In genomic region chr7:135367114-135367513, GRCh38 we compare ENCODE assay signal across 38 cellular contexts.
"Had no signal": no experiment of that assay in that cellular context is flagged by ENCODE, and none has a peak within 500 bp of the region (broad histone marks: within the 10 kb centered on the region; RNA-seq: fewer than 3 reads in every experiment).

No MANE protein-coding gene starts in this region.

- H3K27ac Mint-ChIP-seq: activated B cell treated with CpG ODN at 0.5 μM for 24 hours; activated CD4-positive, alpha-beta memory T cell treated with anti-CD3 and anti-CD28 coated beads for 36 hours; activated naive CD4-positive, alpha-beta T cell treated with anti-CD3 and anti-CD28 coated beads for 36 hours; activated naive CD8-positive, alpha-beta T cell treated with anti-CD3 and anti-CD28 coated beads for 36 hours; activated T-helper 1 cell treated with anti-CD3 and anti-CD28 coated beads, Interleukin-12 subunit alpha, Interleukin-12 subunit beta, Interleukin-2, Interleukin-4 antibody, amounts not matched to agents 30 ng/mL and 10 ng/mL and 1 ng/mL, durations not matched to agents 14 hours and 24 hours and 36 hours had no signal

- DNase-seq: activated B cell treated with CpG ODN at 0.5 μM for 24 hours; activated CD4-positive, alpha-beta memory T cell treated with anti-CD3 and anti-CD28 coated beads for 36 hours; activated CD4-positive, alpha-beta T cell treated with anti-CD3 and anti-CD28 coated beads for 4 hours; activated CD4-positive, alpha-beta T cell treated with anti-CD3 and anti-CD28 coated beads, Interleukin-2, amount 50 U/mL, for 1 hour; activated CD4-positive, CD25-positive, alpha-beta regulatory T cell treated with anti-CD3 and anti-CD28 coated beads, Interleukin-2, amount 50 U/mL, for 72 hours; activated CD8-positive, alpha-beta memory T cell treated with anti-CD3 and anti-CD28 coated beads, Interleukin-2, amount 50 U/mL, for 4 hours; activated gamma-delta T cell treated with Interleukin-2 at 50 U/mL for 16 hours; activated naive CD4-positive, alpha-beta T cell treated with anti-CD3 and anti-CD28 coated beads for 36 hours; activated naive CD8-positive, alpha-beta T cell treated with anti-CD3 and anti-CD28 coated beads for 36 hours; activated T-cell treated with anti-CD3 and anti-CD28 coated beads for 4 hours; activated T-cell treated with anti-CD3 and anti-CD28 coated beads, Interleukin-2, amount 50 U/mL, for 4 hours; amniotic stem cell; aorta; Kasumi-1; KG1; MG63; NCI-H1048; NCI-H1105 treated with DMSO at 0.1 percent for 48 hours; NCI-H1436; NCI-H1694; NCI-H1930; NCI-H2081 treated with DMSO at 0.1 percent for 48 hours; NCI-H345; NCI-H524 treated with DMSO at 0.1 percent for 48 hours; NK-92 treated with Interleukin-12 subunit alpha and Interleukin-12 subunit beta, amount 100 ng/mL, for 24 hours; PC-3; SIG-M5; T-helper 1 cell; T-helper 2 cell; T-helper 9 cell had no signal

- H3K4me3 Mint-ChIP-seq: activated B cell treated with CpG ODN at 0.5 μM for 24 hours; activated CD4-positive, alpha-beta memory T cell treated with anti-CD3 and anti-CD28 coated beads for 36 hours; activated naive CD4-positive, alpha-beta T cell treated with anti-CD3 and anti-CD28 coated beads for 36 hours; activated naive CD8-positive, alpha-beta T cell treated with anti-CD3 and anti-CD28 coated beads for 36 hours; activated T-cell treated with anti-CD3 and anti-CD28 coated beads, Interleukin-2, amount 50 U/mL, for 4 hours; activated T-helper 1 cell treated with anti-CD3 and anti-CD28 coated beads, Interleukin-12 subunit alpha, Interleukin-12 subunit beta, Interleukin-2, Interleukin-4 antibody, amounts not matched to agents 30 ng/mL and 10 ng/mL and 1 ng/mL, durations not matched to agents 14 hours and 24 hours and 36 hours; central memory CD8-positive, alpha-beta T cell had no signal

- H3K36me3 ChIP-seq: MG63 had no signal

- H3K4me3 ChIP-seq: cardiac muscle cell, MG63, Peyer's patch had no signal

- H3K27ac ChIP-seq: cardiac muscle cell, RWPE1, VCaP had no signal

- H3K27me3 ChIP-seq: cardiac muscle cell, MG63, Peyer's patch had no signal

- H3K4me1 Mint-ChIP-seq: activated B cell treated with CpG ODN at 0.5 μM for 24 hours had no signal

- ATAC-seq: activated T-cell treated with anti-CD3 and anti-CD28 coated beads, Interleukin-2, amount 50 U/mL, for 4 hours; PC-3; Right ventricle myocardium inferior; SK-N-SH treated with all-trans-retinoic acid at 6 μM for 48 hours had no signal

- H3K9me3 Mint-ChIP-seq: activated B cell treated with CpG ODN at 0.5 μM for 24 hours; activated CD4-positive, alpha-beta memory T cell treated with anti-CD3 and anti-CD28 coated beads for 36 hours; activated naive CD4-positive, alpha-beta T cell treated with anti-CD3 and anti-CD28 coated beads for 36 hours; activated naive CD8-positive, alpha-beta T cell treated with anti-CD3 and anti-CD28 coated beads for 36 hours; activated T-cell treated with anti-CD3 and anti-CD28 coated beads, Interleukin-2, amount 50 U/mL, for 4 hours; activated T-helper 1 cell treated with anti-CD3 and anti-CD28 coated beads, Interleukin-12 subunit alpha, Interleukin-12 subunit beta, Interleukin-2, Interleukin-4 antibody, amounts not matched to agents 30 ng/mL and 10 ng/mL and 1 ng/mL, durations not matched to agents 14 hours and 24 hours and 36 hours; central memory CD8-positive, alpha-beta T cell had no signal

- H3K27me3 Mint-ChIP-seq: activated B cell treated with CpG ODN at 0.5 μM for 24 hours; activated CD4-positive, alpha-beta memory T cell treated with anti-CD3 and anti-CD28 coated beads for 36 hours; activated naive CD8-positive, alpha-beta T cell treated with anti-CD3 and anti-CD28 coated beads for 36 hours; central memory CD8-positive, alpha-beta T cell had no signal

- H3K9me3 ChIP-seq: MG63, Peyer's patch had no signal
